22 cellular contexts compared by ENCODE assay signal in the genomic region with DNA sequence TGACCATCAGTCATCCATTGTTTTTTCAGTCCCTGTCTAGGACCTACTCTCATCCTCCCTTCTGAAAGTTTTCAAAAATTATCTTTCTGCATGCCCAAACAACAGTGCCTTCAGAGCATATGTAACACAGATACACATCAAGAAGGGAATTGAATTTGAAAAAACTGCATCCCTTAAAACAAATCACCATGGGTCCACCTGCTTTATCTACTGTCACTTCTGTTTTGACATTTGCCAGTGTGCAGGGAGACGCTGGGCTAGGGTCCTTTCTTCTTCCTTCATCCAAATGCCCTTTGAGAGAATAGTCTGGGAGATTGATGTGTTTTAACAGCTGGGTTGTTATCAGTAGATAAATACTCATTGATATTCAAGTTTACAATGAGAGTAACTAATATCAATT.
"Had no signal": no experiment of that assay in that cellular context is flagged by ENCODE, and none has a peak within 500 bp of the region (broad histone marks: within the 10 kb centered on the region; RNA-seq: fewer than 3 reads in every experiment).

No MANE protein-coding gene starts in this region.

- H3K27me3 ChIP-seq: ovary, right atrium auricular region, right lobe of liver, stomach, testis, thyroid gland, transverse colon, upper lobe of left lung, vagina had no signal

- H3K27me3 Mint-ChIP-seq: naive thymus-derived CD8-positive, alpha-beta T cell; progenitor cell of endocrine pancreas; stimulated activated naive B cell treated with anti-CD40 and anti-IgM and Interleukin-4, amounts not matched to agents 10 μg/mL and 1 μg/mL and 100 μg/mL, for 72 hours had no signal

- H3K27ac Mint-ChIP-seq: naive thymus-derived CD8-positive, alpha-beta T cell; nephron; progenitor cell of endocrine pancreas; stimulated activated naive B cell treated with anti-CD40 and anti-IgM and Interleukin-4, amounts not matched to agents 10 μg/mL and 1 μg/mL and 100 μg/mL, for 72 hours had no signal

- DNase-seq: islet precursor cell; left ventricle myocardium inferior; naive thymus-derived CD8-positive, alpha-beta T cell; ovary; right lobe of liver; stimulated activated CD4-positive, alpha-beta T cell treated with anti-CD3 and anti-CD28 coated beads, Interleukin-1b, Interleukin-23, amount 100 ng/mL, for 48 hours; stimulated activated CD4-positive, alpha-beta T cell treated with anti-CD3 and anti-CD28 coated beads, Interleukin-2, amount 100 ng/mL, for 48 hours; stimulated activated CD4-positive, alpha-beta T cell treated with anti-CD3 and anti-CD28 coated beads, Interleukin-4, amount 100 ng/mL, for 4 hours; stimulated activated CD8-positive, alpha-beta memory T cell treated with anti-CD3 and anti-CD28 coated beads, Interleukin-4, amount 100 ng/mL, for 48 hours; stimulated activated naive B cell treated with anti-CD40 and anti-IgM and Interleukin-4, amounts not matched to agents 10 μg/mL and 1 μg/mL and 100 μg/mL, for 72 hours; stimulated activated naive CD8-positive, alpha-beta T cell treated with anti-CD3 and anti-CD28 coated beads, Interleukin-15, Interleukin-2, amounts not matched to agents 100 U/mL and 50 U/mL, for 24 hours; stomach; testis; thyroid gland; transverse colon; upper lobe of left lung had no signal

- H3K27ac ChIP-seq: left ventricle myocardium inferior, ovary, right atrium auricular region, right lobe of liver, stomach, testis, thyroid gland, transverse colon, upper lobe of left lung, vagina had no signal

- H3K4me1 Mint-ChIP-seq: naive thymus-derived CD8-positive, alpha-beta T cell; nephron; stimulated activated naive B cell treated with anti-CD40 and anti-IgM and Interleukin-4, amounts not matched to agents 10 μg/mL and 1 μg/mL and 100 μg/mL, for 72 hours had no signal

- H3K9me3 ChIP-seq: left ventricle myocardium inferior, ovary, right atrium auricular region, right lobe of liver, stomach, testis, thyroid gland, transverse colon, upper lobe of left lung, vagina had no signal

- ATAC-seq: naive thymus-derived CD8-positive, alpha-beta T cell; right lobe of liver; stimulated activated naive B cell treated with anti-CD40 and anti-IgM and Interleukin-4, amounts not matched to agents 10 μg/mL and 1 μg/mL and 100 μg/mL, for 72 hours; stimulated activated naive CD8-positive, alpha-beta T cell treated with anti-CD3 and anti-CD28 coated beads, Interleukin-15, Interleukin-2, amounts not matched to agents 100 U/mL and 50 U/mL, for 24 hours had no signal

- H3K4me2 ChIP-seq: smooth muscle cell had no signal

- H3K36me3 ChIP-seq: left ventricle myocardium inferior, ovary, right atrium auricular region, right lobe of liver, stomach, thyroid gland, transverse colon, upper lobe of left lung, vagina had no signal

- H3K4me3 Mint-ChIP-seq: naive thymus-derived CD8-positive, alpha-beta T cell; nephron; stimulated activated naive B cell treated with anti-CD40 and anti-IgM and Interleukin-4, amounts not matched to agents 10 μg/mL and 1 μg/mL and 100 μg/mL, for 72 hours had no signal

- H3K4me1 ChIP-seq: left ventricle myocardium inferior, right atrium auricular region, right lobe of liver, testis, thyroid gland, transverse colon, upper lobe of left lung, vagina had no signal

- H3K9me3 Mint-ChIP-seq: nephron; stimulated activated naive B cell treated with anti-CD40 and anti-IgM and Interleukin-4, amounts not matched to agents 10 μg/mL and 1 μg/mL and 100 μg/mL, for 72 hours had no signal

- H3K4me3 ChIP-seq: left ventricle myocardium inferior, lung, ovary, right atrium auricular region, right lobe of liver, smooth muscle cell, stomach, testis, thyroid gland, transverse colon, upper lobe of left lung, vagina had no signal

- H3K36me3 Mint-ChIP-seq: naive thymus-derived CD8-positive, alpha-beta T cell; stimulated activated naive B cell treated with anti-CD40 and anti-IgM and Interleukin-4, amounts not matched to agents 10 μg/mL and 1 μg/mL and 100 μg/mL, for 72 hours had no signal
